ENCODE assay signal across 1 cellular context in genomic region chr5:159311063-159311462, GRCh38.
TF ChIP-seq lines count a peak whose summit lies in the region.

No MANE protein-coding gene starts in this region.

TF ChIP-seq in GM23338, 12 proteins besides CTCF, POLR2A, EP300 and RAD21 (continued from another document):
- TF ChIP-seq ZNF462 (CRISPR knock-in tag; IDR thresholded peaks at IDR 0.05) = no peak
- TF ChIP-seq ZNF114 (CRISPR knock-in tag; IDR thresholded peaks at IDR 0.05) = no peak
- no peak for TF ChIP-seq STAT1 (IDR thresholded peaks at IDR 0.05; ENCODE audit: unreplicated experiment)
- TF ChIP-seq CREB1 (CRISPR knock-in tag; IDR thresholded peaks at IDR 0.05; ENCODE audit: low read depth) = no peak
- no peak for TF ChIP-seq EZH2 (IDR thresholded peaks at IDR 0.05; ENCODE audit: low read depth, unreplicated experiment)
- no peak for TF ChIP-seq ZNF331 (CRISPR knock-in tag; IDR thresholded peaks at IDR 0.05; ENCODE audit: low read depth)
